ENCODE assay signal across 1 cellular context in the genomic region with DNA sequence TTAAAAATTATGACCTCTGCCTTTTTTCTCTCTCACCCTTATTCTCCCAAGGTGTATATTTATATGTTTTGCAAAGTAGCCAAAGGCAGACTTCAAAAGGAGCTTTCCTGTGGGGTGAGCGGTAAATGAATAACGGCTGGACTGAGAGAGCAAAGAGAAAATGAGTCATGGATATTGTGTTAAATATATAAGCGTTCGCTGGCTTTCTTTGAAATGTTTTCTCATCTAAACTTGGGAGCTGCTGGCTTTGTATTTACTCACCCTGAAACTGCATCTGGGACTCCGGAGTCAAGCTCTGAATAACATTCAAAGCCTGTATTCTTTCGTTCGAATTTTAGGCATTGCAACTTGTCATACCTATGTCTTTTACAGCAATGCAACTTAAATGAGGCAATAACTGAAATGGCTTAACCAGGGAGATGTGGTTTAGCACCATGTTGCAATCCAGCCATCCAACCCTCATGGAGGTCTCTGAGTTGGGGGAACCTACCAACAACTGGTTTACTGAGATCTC.
TF ChIP-seq lines count a peak whose summit lies in the region.

No MANE protein-coding gene starts in this region.

TF ChIP-seq in HepG2, 621 proteins besides CTCF, POLR2A, EP300 and RAD21 (continued from another document and continues in another):
- TF ChIP-seq, protein P1, sequence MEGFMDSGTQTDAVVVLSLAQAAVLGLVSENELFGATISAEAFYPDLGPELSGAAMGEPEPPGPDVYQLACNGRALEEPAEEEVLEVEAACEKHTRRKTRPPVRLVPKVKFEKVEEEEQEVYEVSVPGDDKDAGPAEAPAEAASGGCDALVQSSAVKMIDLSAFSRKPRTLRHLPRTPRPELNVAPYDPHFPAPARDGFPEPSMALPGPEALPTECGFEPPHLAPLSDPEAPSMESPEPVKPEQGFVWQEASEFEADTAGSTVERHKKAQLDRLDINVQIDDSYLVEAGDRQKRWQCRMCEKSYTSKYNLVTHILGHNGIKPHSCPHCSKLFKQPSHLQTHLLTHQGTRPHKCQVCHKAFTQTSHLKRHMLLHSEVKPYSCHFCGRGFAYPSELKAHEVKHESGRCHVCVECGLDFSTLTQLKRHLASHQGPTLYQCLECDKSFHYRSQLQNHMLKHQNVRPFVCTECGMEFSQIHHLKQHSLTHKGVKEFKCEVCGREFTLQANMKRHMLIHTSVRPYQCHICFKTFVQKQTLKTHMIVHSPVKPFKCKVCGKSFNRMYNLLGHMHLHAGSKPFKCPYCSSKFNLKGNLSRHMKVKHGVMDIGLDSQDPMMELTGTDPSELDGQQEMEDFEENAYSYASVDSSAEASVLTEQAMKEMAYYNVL (CRISPR knock-in tag; IDR thresholded peaks at IDR 0.05; ENCODE audit: borderline replicate concordance) = peak; percentile 65; the same call in 1 of the 2 replicates
- TF ChIP-seq SAFB2 (CRISPR knock-in tag; IDR thresholded peaks at IDR 0.05; ENCODE audit: borderline replicate concordance, low read depth) = no peak
- no peak for TF ChIP-seq SP4 (CRISPR knock-in tag; IDR thresholded peaks at IDR 0.05)
- TF ChIP-seq FOXK2 (IDR thresholded peaks at IDR 0.05) = peak; percentile 21; the same call in 1 of the 2 replicates
- no peak for TF ChIP-seq ZNF432 (CRISPR knock-in tag; IDR thresholded peaks at IDR 0.05; ENCODE audit: borderline replicate concordance)
- no peak for TF ChIP-seq ZFYVE20 (CRISPR knock-in tag; IDR thresholded peaks at IDR 0.05; ENCODE audit: borderline replicate concordance, low read depth)
- TF ChIP-seq, protein P2, sequence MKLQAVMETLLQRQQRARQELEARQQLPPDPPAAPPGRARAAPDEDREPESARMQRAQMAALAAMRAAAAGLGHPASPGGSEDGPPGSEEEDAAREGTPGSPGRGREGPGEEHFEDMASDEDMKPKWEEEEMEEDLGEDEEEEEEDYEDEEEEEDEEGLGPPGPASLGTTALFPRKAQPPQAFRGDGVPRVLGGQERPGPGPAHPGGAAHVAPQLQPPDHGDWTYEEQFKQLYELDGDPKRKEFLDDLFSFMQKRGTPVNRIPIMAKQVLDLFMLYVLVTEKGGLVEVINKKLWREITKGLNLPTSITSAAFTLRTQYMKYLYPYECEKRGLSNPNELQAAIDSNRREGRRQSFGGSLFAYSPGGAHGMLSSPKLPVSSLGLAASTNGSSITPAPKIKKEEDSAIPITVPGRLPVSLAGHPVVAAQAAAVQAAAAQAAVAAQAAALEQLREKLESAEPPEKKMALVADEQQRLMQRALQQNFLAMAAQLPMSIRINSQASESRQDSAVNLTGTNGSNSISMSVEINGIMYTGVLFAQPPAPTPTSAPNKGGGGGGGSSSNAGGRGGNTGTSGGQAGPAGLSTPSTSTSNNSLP (IDR thresholded peaks at IDR 0.05; ENCODE audit: low read depth, low read length) = peak; percentile 62; the same call in 1 of the 2 replicates
- no peak; the same call in 1 of the 2 replicates for TF ChIP-seq DPF2 (CRISPR knock-in tag; IDR thresholded peaks at IDR 0.05; ENCODE audit: borderline replicate concordance, low read depth)
- TF ChIP-seq, protein P3, sequence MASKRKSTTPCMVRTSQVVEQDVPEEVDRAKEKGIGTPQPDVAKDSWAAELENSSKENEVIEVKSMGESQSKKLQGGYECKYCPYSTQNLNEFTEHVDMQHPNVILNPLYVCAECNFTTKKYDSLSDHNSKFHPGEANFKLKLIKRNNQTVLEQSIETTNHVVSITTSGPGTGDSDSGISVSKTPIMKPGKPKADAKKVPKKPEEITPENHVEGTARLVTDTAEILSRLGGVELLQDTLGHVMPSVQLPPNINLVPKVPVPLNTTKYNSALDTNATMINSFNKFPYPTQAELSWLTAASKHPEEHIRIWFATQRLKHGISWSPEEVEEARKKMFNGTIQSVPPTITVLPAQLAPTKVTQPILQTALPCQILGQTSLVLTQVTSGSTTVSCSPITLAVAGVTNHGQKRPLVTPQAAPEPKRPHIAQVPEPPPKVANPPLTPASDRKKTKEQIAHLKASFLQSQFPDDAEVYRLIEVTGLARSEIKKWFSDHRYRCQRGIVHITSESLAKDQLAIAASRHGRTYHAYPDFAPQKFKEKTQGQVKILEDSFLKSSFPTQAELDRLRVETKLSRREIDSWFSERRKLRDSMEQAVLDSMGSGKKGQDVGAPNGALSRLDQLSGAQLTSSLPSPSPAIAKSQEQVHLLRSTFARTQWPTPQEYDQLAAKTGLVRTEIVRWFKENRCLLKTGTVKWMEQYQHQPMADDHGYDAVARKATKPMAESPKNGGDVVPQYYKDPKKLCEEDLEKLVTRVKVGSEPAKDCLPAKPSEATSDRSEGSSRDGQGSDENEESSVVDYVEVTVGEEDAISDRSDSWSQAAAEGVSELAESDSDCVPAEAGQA (IDR thresholded peaks at IDR 0.05; ENCODE audit: low read depth) = no peak
- TF ChIP-seq, protein P3 (CRISPR knock-in tag; IDR thresholded peaks at IDR 0.05; ENCODE audit: borderline replicate concordance) = no peak; the same call in 1 of the 2 replicates
- TF ChIP-seq, protein P4, sequence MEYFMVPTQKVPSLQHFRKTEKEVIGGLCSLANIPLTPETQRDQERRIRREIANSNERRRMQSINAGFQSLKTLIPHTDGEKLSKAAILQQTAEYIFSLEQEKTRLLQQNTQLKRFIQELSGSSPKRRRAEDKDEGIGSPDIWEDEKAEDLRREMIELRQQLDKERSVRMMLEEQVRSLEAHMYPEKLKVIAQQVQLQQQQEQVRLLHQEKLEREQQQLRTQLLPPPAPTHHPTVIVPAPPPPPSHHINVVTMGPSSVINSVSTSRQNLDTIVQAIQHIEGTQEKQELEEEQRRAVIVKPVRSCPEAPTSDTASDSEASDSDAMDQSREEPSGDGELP (IDR thresholded peaks at IDR 0.05; ENCODE audit: borderline replicate concordance, low read depth) = peak; percentile 36; the same call in 1 of the 2 replicates
- TF ChIP-seq XRCC5 (optimal IDR thresholded peaks at IDR 0.05; ENCODE audit: low read length) = peak; percentile 57
- no peak for TF ChIP-seq ZNF350 (CRISPR knock-in tag; IDR thresholded peaks at IDR 0.05; ENCODE audit: borderline replicate concordance, low read depth)
- TF ChIP-seq, protein P5, sequence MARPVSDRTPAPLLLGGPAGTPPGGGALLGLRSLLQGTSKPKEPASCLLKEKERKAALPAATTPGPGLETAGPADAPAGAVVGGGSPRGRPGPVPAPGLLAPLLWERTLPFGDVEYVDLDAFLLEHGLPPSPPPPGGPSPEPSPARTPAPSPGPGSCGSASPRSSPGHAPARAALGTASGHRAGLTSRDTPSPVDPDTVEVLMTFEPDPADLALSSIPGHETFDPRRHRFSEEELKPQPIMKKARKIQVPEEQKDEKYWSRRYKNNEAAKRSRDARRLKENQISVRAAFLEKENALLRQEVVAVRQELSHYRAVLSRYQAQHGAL (CRISPR knock-in tag; IDR thresholded peaks at IDR 0.05; ENCODE audit: not compliant biosample characterization) = no peak
- TF ChIP-seq SP2 (CRISPR knock-in tag; IDR thresholded peaks at IDR 0.05) = no peak
- peak; percentile 77 for TF ChIP-seq RCOR2 (CRISPR knock-in tag; IDR thresholded peaks at IDR 0.05)
- TF ChIP-seq ZNF253 (CRISPR knock-in tag; IDR thresholded peaks at IDR 0.05; ENCODE audit: borderline replicate concordance) = no peak
- no peak for TF ChIP-seq ARHGAP35 (CRISPR knock-in tag; IDR thresholded peaks at IDR 0.05; ENCODE audit: borderline replicate concordance)
- TF ChIP-seq ZNF33B (CRISPR knock-in tag; IDR thresholded peaks at IDR 0.05) = no peak
- TF ChIP-seq MED13 (CRISPR knock-in tag; IDR thresholded peaks at IDR 0.05) = no peak
- TF ChIP-seq ZNF724P (CRISPR knock-in tag; IDR thresholded peaks at IDR 0.05; ENCODE audit: borderline replicate concordance) = 0 out of 2 replicates have a peak, but pooled peaks have one; percentile 33
- peak; percentile 81 for TF ChIP-seq SMAD3 (CRISPR knock-in tag; IDR thresholded peaks at IDR 0.05)
- TF ChIP-seq ZNF556 (CRISPR knock-in tag; IDR thresholded peaks at IDR 0.05; ENCODE audit: borderline replicate concordance) = no peak
- 0 out of 2 replicates have a peak, but pooled peaks have one; percentile 23 for TF ChIP-seq PHF8 (CRISPR knock-in tag; IDR thresholded peaks at IDR 0.05)
- TF ChIP-seq MAFG (CRISPR knock-in tag; IDR thresholded peaks at IDR 0.05) = no peak
- no peak for TF ChIP-seq SRF (IDR thresholded peaks at IDR 0.05; ENCODE audit: low read depth, low read length)
- TF ChIP-seq ZNF263 (CRISPR knock-in tag; IDR thresholded peaks at IDR 0.05) = peak; percentile 25; the same call in 1 of the 2 replicates
- TF ChIP-seq ZNF24 (IDR thresholded peaks at IDR 0.05) = 0 out of 2 replicates have a peak, but pooled peaks have one; percentile 25
- no peak for TF ChIP-seq EEA1 (CRISPR knock-in tag; IDR thresholded peaks at IDR 0.05; ENCODE audit: borderline replicate concordance)
- peak; percentile 37; the same call in 1 of the 2 replicates for TF ChIP-seq PITX1 (CRISPR knock-in tag; IDR thresholded peaks at IDR 0.05)
- TF ChIP-seq KLF13 (CRISPR knock-in tag; IDR thresholded peaks at IDR 0.05) = no peak
- TF ChIP-seq, protein P6, sequence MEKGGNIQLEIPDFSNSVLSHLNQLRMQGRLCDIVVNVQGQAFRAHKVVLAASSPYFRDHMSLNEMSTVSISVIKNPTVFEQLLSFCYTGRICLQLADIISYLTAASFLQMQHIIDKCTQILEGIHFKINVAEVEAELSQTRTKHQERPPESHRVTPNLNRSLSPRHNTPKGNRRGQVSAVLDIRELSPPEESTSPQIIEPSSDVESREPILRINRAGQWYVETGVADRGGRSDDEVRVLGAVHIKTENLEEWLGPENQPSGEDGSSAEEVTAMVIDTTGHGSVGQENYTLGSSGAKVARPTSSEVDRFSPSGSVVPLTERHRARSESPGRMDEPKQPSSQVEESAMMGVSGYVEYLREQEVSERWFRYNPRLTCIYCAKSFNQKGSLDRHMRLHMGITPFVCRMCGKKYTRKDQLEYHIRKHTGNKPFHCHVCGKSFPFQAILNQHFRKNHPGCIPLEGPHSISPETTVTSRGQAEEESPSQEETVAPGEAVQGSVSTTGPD (CRISPR knock-in tag; IDR thresholded peaks at IDR 0.05) = no peak
- TF ChIP-seq, protein P7, sequence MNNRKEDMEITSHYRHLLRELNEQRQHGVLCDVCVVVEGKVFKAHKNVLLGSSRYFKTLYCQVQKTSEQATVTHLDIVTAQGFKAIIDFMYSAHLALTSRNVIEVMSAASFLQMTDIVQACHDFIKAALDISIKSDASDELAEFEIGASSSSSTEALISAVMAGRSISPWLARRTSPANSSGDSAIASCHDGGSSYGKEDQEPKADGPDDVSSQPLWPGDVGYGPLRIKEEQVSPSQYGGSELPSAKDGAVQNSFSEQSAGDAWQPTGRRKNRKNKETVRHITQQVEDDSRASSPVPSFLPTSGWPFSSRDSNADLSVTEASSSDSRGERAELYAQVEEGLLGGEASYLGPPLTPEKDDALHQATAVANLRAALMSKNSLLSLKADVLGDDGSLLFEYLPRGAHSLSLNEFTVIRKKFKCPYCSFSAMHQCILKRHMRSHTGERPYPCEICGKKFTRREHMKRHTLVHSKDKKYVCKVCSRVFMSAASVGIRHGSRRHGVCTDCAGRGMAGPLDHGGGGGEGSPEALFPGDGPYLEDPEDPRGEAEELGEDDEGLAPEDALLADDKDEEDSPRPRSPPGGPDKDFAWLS (CRISPR knock-in tag; IDR thresholded peaks at IDR 0.05; ENCODE audit: borderline replicate concordance) = no peak
- TF ChIP-seq KAT7 (CRISPR knock-in tag; IDR thresholded peaks at IDR 0.05; ENCODE audit: borderline replicate concordance) = no peak; the same call in none of the 2 replicates
- TF ChIP-seq ZNF792 (CRISPR knock-in tag; IDR thresholded peaks at IDR 0.05) = peak; percentile 17; the same call in 1 of the 2 replicates
- no peak for TF ChIP-seq ZNF761 (CRISPR knock-in tag; conservative IDR thresholded peaks at IDR 0.05)
- no peak for TF ChIP-seq ZNF75D (CRISPR knock-in tag; IDR thresholded peaks at IDR 0.05; ENCODE audit: borderline replicate concordance)
- no peak for TF ChIP-seq SIN3A (IDR thresholded peaks at IDR 0.05; ENCODE audit: borderline replicate concordance, low read depth, low read length)
- no peak for TF ChIP-seq ARID2 (CRISPR knock-in tag; IDR thresholded peaks at IDR 0.05; ENCODE audit: borderline replicate concordance)
- no peak for TF ChIP-seq TOPORS (CRISPR knock-in tag; IDR thresholded peaks at IDR 0.05)
- no peak for TF ChIP-seq GPN1 (CRISPR knock-in tag; IDR thresholded peaks at IDR 0.05; ENCODE audit: borderline replicate concordance)
- TF ChIP-seq, protein P8, sequence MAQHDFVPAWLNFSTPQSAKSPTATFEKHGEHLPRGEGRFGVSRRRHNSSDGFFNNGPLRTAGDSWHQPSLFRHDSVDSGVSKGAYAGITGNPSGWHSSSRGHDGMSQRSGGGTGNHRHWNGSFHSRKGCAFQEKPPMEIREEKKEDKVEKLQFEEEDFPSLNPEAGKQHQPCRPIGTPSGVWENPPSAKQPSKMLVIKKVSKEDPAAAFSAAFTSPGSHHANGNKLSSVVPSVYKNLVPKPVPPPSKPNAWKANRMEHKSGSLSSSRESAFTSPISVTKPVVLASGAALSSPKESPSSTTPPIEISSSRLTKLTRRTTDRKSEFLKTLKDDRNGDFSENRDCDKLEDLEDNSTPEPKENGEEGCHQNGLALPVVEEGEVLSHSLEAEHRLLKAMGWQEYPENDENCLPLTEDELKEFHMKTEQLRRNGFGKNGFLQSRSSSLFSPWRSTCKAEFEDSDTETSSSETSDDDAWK (CRISPR knock-in tag; IDR thresholded peaks at IDR 0.05) = no peak
- no peak; the same call in 1 of the 2 replicates for TF ChIP-seq ZNF878 (CRISPR knock-in tag; IDR thresholded peaks at IDR 0.05)
- no peak for TF ChIP-seq TCF12 (IDR thresholded peaks at IDR 0.05)
- TF ChIP-seq TCF12 (CRISPR knock-in tag; IDR thresholded peaks at IDR 0.05) = no peak
- peak; percentile 62 for TF ChIP-seq HNF4A (CRISPR knock-in tag; IDR thresholded peaks at IDR 0.05)
- peak; percentile 75 for TF ChIP-seq MEF2D (CRISPR knock-in tag; IDR thresholded peaks at IDR 0.05)
- no peak; the same call in 1 of the 2 replicates for TF ChIP-seq KMT2B (CRISPR knock-in tag; IDR thresholded peaks at IDR 0.05)
- TF ChIP-seq ZFP1 (CRISPR knock-in tag; IDR thresholded peaks at IDR 0.05) = peak; percentile 49; the same call in 1 of the 2 replicates
